Comparison of ENCODE assay signal across 1 cellular context in genomic region chr3:193595939-193596487, GRCh38.
TF ChIP-seq lines count a peak whose summit lies in the region.

No MANE protein-coding gene starts in this region.

TF ChIP-seq in HEK293, 187 proteins besides CTCF, POLR2A, EP300 and RAD21 (continued from another document):
- TF ChIP-seq, protein P1, sequence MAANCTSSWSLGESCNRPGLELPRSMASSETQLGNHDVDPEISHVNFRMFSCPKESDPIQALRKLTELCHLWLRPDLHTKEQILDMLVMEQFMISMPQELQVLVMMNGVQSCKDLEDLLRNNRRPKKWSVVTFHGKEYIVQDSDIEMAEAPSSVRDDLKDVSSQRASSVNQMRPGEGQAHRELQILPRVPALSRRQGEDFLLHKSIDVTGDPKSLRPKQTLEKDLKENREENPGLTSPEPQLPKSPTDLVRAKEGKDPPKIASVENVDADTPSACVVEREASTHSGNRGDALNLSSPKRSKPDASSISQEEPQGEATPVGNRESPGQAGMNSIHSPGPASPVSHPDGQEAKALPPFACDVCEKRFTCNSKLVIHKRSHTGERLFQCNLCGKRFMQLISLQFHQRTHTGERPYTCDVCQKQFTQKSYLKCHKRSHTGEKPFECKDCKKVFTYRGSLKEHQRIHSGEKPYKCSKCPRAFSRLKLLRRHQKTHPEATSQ (tag by site-specific recombination; IDR thresholded peaks at IDR 0.05) = no peak
- TF ChIP-seq ZNF660 (tag by site-specific recombination; IDR thresholded peaks at IDR 0.05) (no peak), ZNF121 (tag by site-specific recombination; IDR thresholded peaks at IDR 0.05) (no peak), ZNF792 (tag by site-specific recombination; IDR thresholded peaks at IDR 0.05) (no peak), ZFHX2 (tag by site-specific recombination; conservative IDR thresholded peaks at IDR 0.05) (peak; percentile 91)
